ENCODE assay signal across 2 cellular contexts in the genomic region with DNA sequence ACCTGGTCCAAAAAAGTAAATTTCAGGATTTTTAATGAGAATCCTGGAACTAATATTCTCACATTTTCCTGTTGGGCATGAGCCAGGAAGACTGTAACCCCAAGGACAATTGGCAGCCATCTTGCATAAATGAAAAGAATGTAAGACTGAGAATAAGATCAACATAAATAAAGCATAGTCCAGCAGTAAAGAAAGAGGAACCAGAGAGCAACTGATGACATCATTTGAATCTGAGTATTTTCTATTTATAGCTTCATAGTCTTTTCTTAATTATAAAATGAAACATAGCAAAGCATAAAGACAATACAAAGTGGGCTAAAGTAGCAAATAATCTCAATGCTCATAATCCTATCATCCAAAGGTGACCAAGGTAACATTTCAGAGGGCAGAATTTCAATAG.
TF ChIP-seq lines count a peak whose summit lies in the region.

No MANE protein-coding gene starts in this region.

TF ChIP-seq in HepG2, 621 proteins besides CTCF, POLR2A, EP300 and RAD21:
- no peak for TF ChIP-seq ZNF382 (CRISPR knock-in tag; IDR thresholded peaks at IDR 0.05; ENCODE audit: borderline replicate concordance)
- TF ChIP-seq ATF7 (IDR thresholded peaks at IDR 0.05), result peak; percentile 61
- no peak for TF ChIP-seq ATF7 (CRISPR knock-in tag; IDR thresholded peaks at IDR 0.05)

TF ChIP-seq in GM12878, 131 proteins besides CTCF, POLR2A, EP300 and RAD21:
- TF ChIP-seq ATF7 (IDR thresholded peaks at IDR 0.05; ENCODE audit: low read depth) (peak; percentile 84), E4F1 (IDR thresholded peaks at IDR 0.05; ENCODE audit: borderline replicate concordance, partially characterized antibody) (no peak)
TF ChIP-seq in GM12878: peak in this region for 1.
